ENCODE assay signal across 18 cellular contexts in the genomic region with DNA sequence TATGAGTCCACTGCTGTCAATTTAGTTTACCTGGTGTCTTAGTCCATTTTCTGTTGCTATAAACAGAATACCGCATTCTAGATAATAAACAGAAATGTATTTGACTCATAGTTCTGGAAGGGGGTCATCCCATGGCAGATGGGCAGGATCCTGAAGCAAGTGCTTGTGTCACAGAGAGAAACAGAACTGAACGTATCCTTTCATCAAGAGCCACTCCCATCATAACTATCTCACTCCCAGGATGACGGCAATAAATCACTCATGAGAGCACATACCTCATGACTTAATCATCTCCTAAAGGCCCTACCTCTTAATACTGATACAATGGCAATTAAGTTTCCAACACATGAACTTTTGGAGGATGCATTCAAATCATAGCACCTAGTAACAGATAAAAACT.
DNase-seq lines count a peak whose midpoint lies in the region; ATAC-seq and TF ChIP-seq lines count a peak whose summit lies in the region.
"Had no signal": no experiment of that assay in that cellular context is flagged by ENCODE, and none has a peak within 500 bp of the region (broad histone marks: within the 10 kb centered on the region; RNA-seq: fewer than 3 reads in every experiment).

No MANE protein-coding gene starts in this region.

- CTCF ChIA-PET in CD4-positive, alpha-beta T cell (lab: Charles Lee): no interaction called here
- CTCF ChIA-PET in activated CD4-positive, alpha-beta T cell treated with anti-CD3 and anti-CD28 coated beads, Interleukin-2, amount 10 ng/mL, durations not matched to agents 7 days and 5 days (lab: Charles Lee): interaction anchor here (1.3 kb wide), 1 partner anchor 10 kb away, joined by 3 read pairs; no protein-coding TSS in a partner anchor

- 48 to 78% methylated on average over 3 of the region's 3 CpGs for WGBS in sigmoid colon, 2 donors

- no peak for TF ChIP-seq POLR2A in sigmoid colon (IDR thresholded peaks at IDR 0.05)

- no peaks in the 10 kb centered on the region for H3K9me3 ChIP-seq in CD4-positive, alpha-beta T cell (ENCODE audit: control insufficient read depth, low read length)
- H3K9me3 ChIP-seq in sigmoid colon: no peaks in the 10 kb centered on the region
- H3K9me3 ChIP-seq: stomach, uterus had no signal

- H3K9me3 Mint-ChIP-seq in CD4-positive, alpha-beta T cell: no peaks in the 10 kb centered on the region
- H3K9me3 Mint-ChIP-seq in activated CD4-positive, alpha-beta T cell treated with anti-CD3 and anti-CD28 coated beads, Interleukin-2, amount 10 ng/mL, durations not matched to agents 7 days and 5 days: peaks cover 8% of the 10 kb centered on the region
- H3K9me3 Mint-ChIP-seq: activated naive CD4-positive, alpha-beta T cell treated with anti-CD3 and anti-CD28 coated beads for 36 hours; naive thymus-derived CD8-positive, alpha-beta T cell had no signal

- no peak for ATAC-seq in CD4-positive, alpha-beta T cell (ENCODE audit: poor library complexity)
- ATAC-seq in GM19452 (IDR thresholded peaks at IDR 0.05; ENCODE audit: unreplicated experiment): no peak
- ATAC-seq: naive thymus-derived CD8-positive, alpha-beta T cell had no signal

- peaks cover 75% of the 10 kb centered on the region for H3K4me1 Mint-ChIP-seq in CD4-positive, alpha-beta T cell (ENCODE audit: low read depth)
- H3K4me1 Mint-ChIP-seq in activated CD4-positive, alpha-beta T cell treated with anti-CD3 and anti-CD28 coated beads, Interleukin-2, amount 10 ng/mL, durations not matched to agents 7 days and 5 days: peaks cover 11% of the 10 kb centered on the region

- H3K4me3 ChIP-seq in fibroblast of villous mesenchyme (ENCODE audit: low read depth, low read length) (no peak overlapping the region), sigmoid colon (no peak overlapping the region)
- H3K4me3 ChIP-seq: lung, stomach, uterus had no signal

- H3K27ac ChIP-seq in CD4-positive, alpha-beta T cell (ENCODE audit: low read depth, low read length): no peak overlapping the region
- H3K27ac ChIP-seq in sigmoid colon: no peak overlapping the region
- H3K27ac ChIP-seq: brain microvascular endothelial cell, HL-60, stomach, uterus had no signal

- no peaks in the 10 kb centered on the region for H3K27me3 Mint-ChIP-seq in CD4-positive, alpha-beta T cell
- H3K27me3 Mint-ChIP-seq in activated CD4-positive, alpha-beta T cell treated with anti-CD3 and anti-CD28 coated beads, Interleukin-2, amount 10 ng/mL, durations not matched to agents 7 days and 5 days: no peaks in the 10 kb centered on the region
- H3K27me3 Mint-ChIP-seq: naive thymus-derived CD8-positive, alpha-beta T cell had no signal

- H3K4me1 ChIP-seq in sigmoid colon: no peaks in the 10 kb centered on the region
- H3K4me1 ChIP-seq: stomach, uterus had no signal

- H3K36me3 ChIP-seq in sigmoid colon: no peaks in the 10 kb centered on the region
- H3K36me3 ChIP-seq: brain microvascular endothelial cell, stomach, uterus had no signal

- intact Hi-C loops in CD4-positive, alpha-beta T cell (cut with DNase I, micrococcal nuclease): no loop called here
- intact Hi-C loops in sigmoid colon (cut with DNase I): no loop called here

- no peak overlapping the region for H3K4me3 Mint-ChIP-seq in CD4-positive, alpha-beta T cell
- H3K4me3 Mint-ChIP-seq in activated CD4-positive, alpha-beta T cell treated with anti-CD3 and anti-CD28 coated beads, Interleukin-2, amount 10 ng/mL, durations not matched to agents 7 days and 5 days: no peak overlapping the region
- H3K4me3 Mint-ChIP-seq: activated naive CD4-positive, alpha-beta T cell treated with anti-CD3 and anti-CD28 coated beads for 36 hours had no signal

- TF ChIP-seq CTCF in fibroblast of villous mesenchyme (IDR thresholded peaks at IDR 0.05; ENCODE audit: insufficient read depth, low read depth, low read length) (no peak), sigmoid colon (IDR thresholded peaks at IDR 0.05) (no peak)
- TF ChIP-seq CTCF in CD4-positive, alpha-beta T cell (IDR thresholded peaks at IDR 0.05): no peak

- DNase-seq in COLO829 (ENCODE audit: low spot score): peak; percentile 21
- DNase-seq in HS-5 (ENCODE audit: low read depth): peak; percentile 25
- peak; percentile 81 for DNase-seq in RPMI7951 (ENCODE audit: low read depth)
- DNase-seq in fibroblast of villous mesenchyme (ENCODE audit: low read depth): peak; percentile 33
- no peak for DNase-seq in CD4-positive, alpha-beta T cell
- DNase-seq in activated CD4-positive, alpha-beta T cell treated with anti-CD3 and anti-CD28 coated beads, Interleukin-2, amount 10 ng/mL, durations not matched to agents 7 days and 5 days: no peak
- no peak for DNase-seq in sigmoid colon
- DNase-seq: activated naive CD4-positive, alpha-beta T cell treated with anti-CD3 and anti-CD28 coated beads for 36 hours; brain microvascular endothelial cell; COR-L47; naive thymus-derived CD8-positive, alpha-beta T cell; NCI-H1694; Right ventricle myocardium superior; stomach; uterus had no signal

- POLR2A ChIA-PET in CD4-positive, alpha-beta T cell (lab: Charles Lee): interaction anchor here (0.9 kb wide), 1 partner anchor 28 kb away, joined by 3 read pairs; no protein-coding TSS in a partner anchor
- POLR2A ChIA-PET in activated CD4-positive, alpha-beta T cell treated with anti-CD3 and anti-CD28 coated beads, Interleukin-2, amount 10 ng/mL, durations not matched to agents 7 days and 5 days (lab: Charles Lee): no interaction called here

- H3K27ac Mint-ChIP-seq in CD4-positive, alpha-beta T cell: no peak overlapping the region
- H3K27ac Mint-ChIP-seq in activated CD4-positive, alpha-beta T cell treated with anti-CD3 and anti-CD28 coated beads, Interleukin-2, amount 10 ng/mL, durations not matched to agents 7 days and 5 days: no peak overlapping the region
- H3K27ac Mint-ChIP-seq: activated naive CD4-positive, alpha-beta T cell treated with anti-CD3 and anti-CD28 coated beads for 36 hours; naive thymus-derived CD8-positive, alpha-beta T cell had no signal

- TF ChIP-seq EP300 in sigmoid colon (IDR thresholded peaks at IDR 0.05): no peak

- H3K36me3 Mint-ChIP-seq in CD4-positive, alpha-beta T cell (ENCODE audit: low read depth): peaks cover 82% of the 10 kb centered on the region
- H3K36me3 Mint-ChIP-seq in activated CD4-positive, alpha-beta T cell treated with anti-CD3 and anti-CD28 coated beads, Interleukin-2, amount 10 ng/mL, durations not matched to agents 7 days and 5 days (ENCODE audit: low read depth): peaks cover 62% of the 10 kb centered on the region

- H3K27me3 ChIP-seq in CD4-positive, alpha-beta T cell (ENCODE audit: control insufficient read depth, insufficient read depth, low read length): no peaks in the 10 kb centered on the region
- H3K27me3 ChIP-seq in sigmoid colon: no peaks in the 10 kb centered on the region
- H3K27me3 ChIP-seq: brain microvascular endothelial cell, stomach, uterus had no signal

Comparison
In these comparisons a context has a peak if more than half of its experiments do, and no peak if none do; other contexts are left out.
1. DNase-seq: peak in COLO829 (single experiment), HS-5 (single experiment), RPMI7951 (single experiment) and fibroblast of villous mesenchyme (single experiment); none in CD4-positive, alpha-beta T cell (0 of 10), activated CD4-positive, alpha-beta T cell treated with anti-CD3 and anti-CD28 coated beads, Interleukin-2, amount 10 ng/mL, durations not matched to agents 7 days and 5 days (single experiment) and sigmoid colon (single experiment).